29 cellular contexts compared by ENCODE assay signal in the genomic region with DNA sequence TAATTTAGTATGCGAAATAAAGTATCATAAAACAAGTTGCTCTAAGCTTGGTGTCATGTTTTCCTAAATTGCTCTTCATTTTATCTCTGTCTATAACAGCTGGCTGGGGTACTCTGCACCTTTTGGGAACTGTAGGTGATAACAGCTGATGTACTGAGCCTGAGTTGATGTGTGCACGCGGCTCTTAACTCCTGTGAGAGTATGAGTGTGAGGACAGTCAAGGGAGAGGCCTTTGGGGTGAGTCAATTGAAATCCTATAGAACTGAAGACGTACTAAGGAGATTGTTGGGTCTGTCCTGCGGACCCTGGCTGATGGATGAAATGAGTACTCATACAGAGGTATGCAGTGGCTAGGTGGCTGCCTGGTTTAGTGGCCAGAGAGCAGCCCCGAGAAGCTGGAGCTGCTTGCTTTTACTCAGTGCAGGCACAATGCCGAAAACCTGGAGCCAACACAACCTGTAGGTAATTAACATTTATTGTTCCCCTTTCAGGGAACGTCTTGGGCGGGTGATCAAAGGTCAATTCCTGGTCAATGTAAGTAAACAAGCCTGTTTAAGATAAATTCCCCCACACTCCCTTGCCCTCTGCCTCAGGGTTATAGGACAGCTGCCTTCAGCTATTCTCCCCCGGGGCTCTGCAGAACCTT.
"Had no signal": no experiment of that assay in that cellular context is flagged by ENCODE, and none has a peak within 500 bp of the region (broad histone marks: within the 10 kb centered on the region; RNA-seq: fewer than 3 reads in every experiment).

No MANE protein-coding gene starts in this region.

- H3K9me3 ChIP-seq: ascending aorta, testis had no signal

- DNase-seq: activated CD4-positive, alpha-beta memory T cell treated with anti-CD3 and anti-CD28 coated beads for 36 hours; activated CD4-positive, alpha-beta T cell treated with anti-CD3 and anti-CD28 coated beads, Interleukin-2, amount 10 ng/mL, durations not matched to agents 24 days and 14 days; activated CD4-positive, CD25-positive, alpha-beta regulatory T cell treated with anti-CD3 and anti-CD28 coated beads, Interleukin-2, amount 50 U/mL, for 72 hours; activated CD8-positive, alpha-beta memory T cell treated with anti-CD3 and anti-CD28 coated beads, Interleukin-2, amount 50 U/mL, for 4 hours; activated effector memory CD4-positive, alpha-beta T cell treated with anti-CD3 and anti-CD28 coated beads, Interleukin-2, amount 50 U/mL, for 16 hours; activated naive CD4-positive, alpha-beta T cell treated with anti-CD3 and anti-CD28 coated beads, Interleukin-2, amount 10 ng/mL, durations not matched to agents 7 days and 5 days; activated naive CD8-positive, alpha-beta T cell treated with anti-CD3 and anti-CD28 coated beads, Interleukin-2, amount 10 ng/mL, durations not matched to agents 7 days and 5 days; activated T-cell treated with anti-CD3 and anti-CD28 coated beads, Interleukin-2, amount 50 U/mL, for 1 hour; cerebellar nuclear complex; dorsolateral prefrontal cortex; effector memory CD4-positive, alpha-beta T cell; left ventricle myocardium inferior; naive thymus-derived CD8-positive, alpha-beta T cell; occipital lobe; stimulated activated naive CD4-positive, alpha-beta T cell; SW 1271; T-helper 9 cell; testis; trophoblast cell had no signal

- H3K36me3 ChIP-seq: ascending aorta, cardiac muscle cell, gastroesophageal sphincter, left ventricle myocardium inferior, neural progenitor cell, right atrium auricular region had no signal

- ATAC-seq: gastroesophageal sphincter; naive thymus-derived CD8-positive, alpha-beta T cell had no signal

- FAIRE-seq: endothelial cell of umbilical vein, TTC549, urothelium cell line had no signal

- H3K4me3 ChIP-seq: ascending aorta, cardiac muscle cell, coronary artery, dorsolateral prefrontal cortex, gastroesophageal sphincter, left ventricle myocardium inferior, lung, neural progenitor cell, right atrium auricular region, testis had no signal

- H3K27ac ChIP-seq: ascending aorta, cardiac muscle cell, coronary artery, dorsolateral prefrontal cortex, gastroesophageal sphincter, left ventricle myocardium inferior, neural progenitor cell, right atrium auricular region, testis had no signal

- H3K27me3 ChIP-seq: ascending aorta, right atrium auricular region, testis had no signal
